ENCODE assay signal across 8 cellular contexts in the genomic region with DNA sequence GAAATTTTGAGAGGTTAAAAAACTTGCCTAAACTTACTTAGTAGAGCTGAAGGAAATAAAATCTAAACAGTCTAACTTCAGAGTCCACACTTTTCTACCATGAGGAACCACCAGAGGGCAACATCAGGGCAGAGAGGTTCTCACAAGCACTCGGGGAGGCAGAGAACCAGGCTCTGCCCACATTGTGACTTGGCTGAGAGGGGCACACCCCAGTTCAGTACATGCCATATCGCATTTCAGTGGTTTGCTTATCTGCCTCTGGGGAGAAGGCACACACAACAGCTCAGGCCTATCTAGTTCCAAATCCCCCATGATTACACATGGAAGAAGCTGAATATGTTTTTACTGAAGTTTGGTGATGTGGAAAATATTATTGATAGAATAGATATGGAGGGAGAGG. TPM values are rescaled to one million over a fixed set of nuclear protein-coding genes. Genes with fewer than 3 reads are reported as not detected.
DNase-seq lines count a peak whose midpoint lies in the region; ATAC-seq and TF ChIP-seq lines count a peak whose summit lies in the region.

No MANE protein-coding gene starts in this region.

- 0 to 19% methylated on average over 2 of the region's 2 CpGs for WGBS in upper lobe of left lung, 2 donors

- peak; percentile 94 for TF ChIP-seq CTCF in NB4 (IDR thresholded peaks at IDR 0.05; ENCODE audit: low read depth, low read length)
- TF ChIP-seq CTCF in upper lobe of left lung (IDR thresholded peaks at IDR 0.05), result peak; percentile 27 to 62 (median 37)

- peak; percentile 75 for ATAC-seq in HG02610 (IDR thresholded peaks at IDR 0.05; ENCODE audit: unreplicated experiment)
- peak; percentile 84 to 87 for ATAC-seq in upper lobe of left lung (ENCODE audit: low FRiP score in 2 of 2)
- no peak for ATAC-seq in HG02588 (IDR thresholded peaks at IDR 0.05; ENCODE audit: unreplicated experiment)

- no peaks in the 10 kb centered on the region for H3K9me3 ChIP-seq in upper lobe of left lung

- H3K4me1 ChIP-seq in upper lobe of left lung, result no peaks in the 10 kb centered on the region

- H3K27ac ChIP-seq in upper lobe of left lung, result no peak overlapping the region

- DNase-seq in stimulated activated CD4-positive, alpha-beta T cell treated with anti-CD3 and anti-CD28 coated beads, Interleukin-15, amount 100 ng/mL, for 24 hours, result peak; percentile 15
- no peak for DNase-seq in stimulated activated CD4-positive, alpha-beta T cell treated with anti-CD3 and anti-CD28 coated beads, Interleukin-1b, Interleukin-23, amount 100 ng/mL, for 48 hours
- peak; percentile 67 for DNase-seq in NB4 (ENCODE audit: low read depth)
- peak; percentile 91 for DNase-seq in amniotic epithelial cell (ENCODE audit: low read depth)
- peak; percentile 28 for DNase-seq in iPS DF 19.7 (ENCODE audit: low read depth, low spot score)
- DNase-seq in upper lobe of left lung, result peak in 1 of 2 donors; percentile 70

- H3K27me3 ChIP-seq in upper lobe of left lung, result no peaks in the 10 kb centered on the region

- TF ChIP-seq POLR2A in NB4 (IDR thresholded peaks at IDR 0.05; ENCODE audit: extremely low read depth, insufficient read length) (no peak), upper lobe of left lung (IDR thresholded peaks at IDR 0.05) (no peak)

- TF ChIP-seq EP300 in upper lobe of left lung (IDR thresholded peaks at IDR 0.05), result no peak

- no peaks in the 10 kb centered on the region for H3K36me3 ChIP-seq in upper lobe of left lung

- H3K4me3 ChIP-seq in NB4 (ENCODE audit: low read depth, low read length) (no peak overlapping the region), upper lobe of left lung (no peak overlapping the region)

RNA-seq across cellular contexts. Expression of a gene that starts 49.2 kb away (rescaled TPM):
- under 1 TPM in 2 of 6 donors, not detected in 4; 0.34 to 0.40 TPM for total RNA-seq in upper lobe of left lung
